In genomic region chr21:28993293-28993629, GRCh38 we compare ENCODE assay signal across 8 cellular contexts. TPM values are rescaled to one million over a fixed set of nuclear protein-coding genes. Genes with fewer than 3 reads are reported as not detected.
DNase-seq lines count a peak whose midpoint lies in the region; ATAC-seq and TF ChIP-seq lines count a peak whose summit lies in the region.

No MANE protein-coding gene starts in this region.

- intact Hi-C loops in colonic mucosa (cut with DNase I) (no loop called here), natural killer cell (cut with micrococcal nuclease) (loop anchor here (1.0 to 2.0 kb wide), 2 partner anchors 9 to 80 kb away; partner anchors contain the start of gene CCT8)

- no peaks in the 10 kb centered on the region for H3K9me2 ChIP-seq in Loucy (replicated peaks; ENCODE audit: low read depth, low read length)

- TF ChIP-seq CTCF in AG10803 (conservative IDR thresholded peaks at IDR 0.05; ENCODE audit: low read length) = no peak
- TF ChIP-seq CTCF in Loucy (conservative IDR thresholded peaks at IDR 0.05; ENCODE audit: low read length) = no peak
- no peak for TF ChIP-seq CTCF in colonic mucosa (IDR thresholded peaks at IDR 0.05)
- no peak for TF ChIP-seq CTCF in natural killer cell (IDR thresholded peaks at IDR 0.05)

- no peaks in the 10 kb centered on the region for H3K36me3 Mint-ChIP-seq in natural killer cell

- H3K4me2 ChIP-seq in Loucy (ENCODE audit: low read depth, low read length, poor library complexity, severe bottlenecking) = peak overlapping the region; percentile 91

- H3K4me1 ChIP-seq in Loucy (ENCODE audit: insufficient read depth, low read length, poor library complexity, severe bottlenecking) (peaks cover 31% of the 10 kb centered on the region), colonic mucosa (peaks cover 7% of the 10 kb centered on the region)

- no peaks in the 10 kb centered on the region for H3K9me3 ChIP-seq in Loucy (ENCODE audit: insufficient read depth, low read depth, low read length)
- no peaks in the 10 kb centered on the region for H3K9me3 ChIP-seq in colonic mucosa

- DNase-seq in AG10803 (ENCODE audit: low read depth) = no peak
- DNase-seq in colonic mucosa = no peak
- DNase-seq in natural killer cell = no peak
- no peak for DNase-seq in effector CD8-positive, alpha-beta T cell (lab: John Stamatoyannopoulos, UW)

- peaks cover 29 to 36% of the 10 kb centered on the region in 2 donors for H3K4me1 Mint-ChIP-seq in natural killer cell

- peak overlapping the region; percentile 78 for H2AFZ ChIP-seq in Loucy (ENCODE audit: low read length)

- H3K9ac ChIP-seq in Loucy (ENCODE audit: low read depth, low read length, poor library complexity, severe bottlenecking) (peak overlapping the region; percentile 85), colonic mucosa (ENCODE audit: low read depth in 2 of 2, low read length in 2 of 2) (peak overlapping the region; percentile 28 to 85)

- no peaks in the 10 kb centered on the region for H3F3A ChIP-seq in Loucy (ENCODE audit: low read depth)

- peaks cover 14% of the 10 kb centered on the region for H4K20me1 ChIP-seq in Loucy (ENCODE audit: insufficient read depth, low read length, poor library complexity, severe bottlenecking)

- H3K27me3 ChIP-seq in Loucy (ENCODE audit: insufficient read depth, low read length, poor library complexity, severe bottlenecking) = no peaks in the 10 kb centered on the region
- H3K27me3 ChIP-seq in colonic mucosa = no peaks in the 10 kb centered on the region

- peak overlapping the region; percentile 99 for H3K4me3 Mint-ChIP-seq in natural killer cell

- ATAC-seq in natural killer cell (no peak), GM18861 (IDR thresholded peaks at IDR 0.05; ENCODE audit: unreplicated experiment) (no peak), GM21576 (IDR thresholded peaks at IDR 0.05; ENCODE audit: unreplicated experiment) (no peak), GM21737 (IDR thresholded peaks at IDR 0.05; ENCODE audit: unreplicated experiment) (no peak)

- H3K36me3 ChIP-seq in Loucy (ENCODE audit: insufficient read depth, low read length) = no peaks in the 10 kb centered on the region
- H3K36me3 ChIP-seq in colonic mucosa = no peaks in the 10 kb centered on the region

- H3K27me3 Mint-ChIP-seq in natural killer cell (ENCODE audit: low read depth in 2 of 2) = no peaks in the 10 kb centered on the region

- H3K27ac Mint-ChIP-seq in natural killer cell = peak overlapping the region; percentile 95 to 98

- H3K9me3 Mint-ChIP-seq in natural killer cell = no peaks in the 10 kb centered on the region

- H3K27ac ChIP-seq in colonic mucosa = peak overlapping the region; percentile 90

- peak overlapping the region; percentile 42 for H3K4me3 ChIP-seq in AG10803 (ENCODE audit: low read length)
- H3K4me3 ChIP-seq in Loucy (ENCODE audit: low read length, poor library complexity, severe bottlenecking) = peak overlapping the region; percentile 83
- H3K4me3 ChIP-seq in colonic mucosa = peak overlapping the region; percentile 83

- H3K79me2 ChIP-seq in Loucy (ENCODE audit: insufficient read depth, low read length) = peaks cover 39% of the 10 kb centered on the region

RNA-seq across cellular contexts. Expression of gene LTN1, which starts 0.6 kb away (rescaled TPM):
- total RNA-seq in colonic mucosa = 10 to 100 TPM; 21.1 to 33.2 TPM
- 10 to 100 TPM; 33.7 to 43.1 (median 35.0) TPM for total RNA-seq in natural killer cell

RNA-seq across cellular contexts. Expression of gene RWDD2B, which starts 25.9 kb away (rescaled TPM):
- 10 to 100 TPM in 1 of 2 donors, 1 to 10 TPM in 1; 8.4 to 11.1 TPM for total RNA-seq in colonic mucosa
- total RNA-seq in natural killer cell = 1 to 10 TPM; 5.2 to 8.6 (median 5.9) TPM

RNA-seq across cellular contexts. Expression of gene USP16, which starts 31.2 kb away (rescaled TPM):
- 10 to 100 TPM; 33.3 to 34.2 TPM for total RNA-seq in colonic mucosa
- 10 to 100 TPM; 67.9 to 76.9 (median 75.7) TPM for total RNA-seq in natural killer cell
